1 cellular context compared by ENCODE assay signal in the genomic region with DNA sequence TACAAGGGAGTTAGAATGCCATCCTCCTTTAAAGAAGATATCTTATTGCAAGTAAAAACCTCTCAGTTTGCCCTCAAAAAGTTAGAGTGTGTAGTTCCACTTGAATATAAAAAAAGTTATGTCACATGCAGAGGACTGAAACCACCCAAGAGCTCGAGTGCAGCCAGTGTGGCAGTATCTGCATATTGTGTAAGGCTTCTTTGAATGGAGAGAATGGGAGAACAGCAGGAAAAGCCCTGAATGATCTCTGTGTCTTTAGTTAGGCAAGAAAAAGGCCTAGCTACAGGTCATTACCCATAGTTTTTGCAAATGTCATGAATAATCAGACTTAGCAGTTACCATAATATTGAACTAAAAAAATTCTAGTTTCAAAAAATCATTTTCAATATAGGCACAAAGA.
TF ChIP-seq lines count a peak whose summit lies in the region.

No MANE protein-coding gene starts in this region.

TF ChIP-seq in WTC11, 78 proteins besides CTCF, POLR2A, EP300 and RAD21 (continued from another document):
- TF ChIP-seq, protein P1, sequence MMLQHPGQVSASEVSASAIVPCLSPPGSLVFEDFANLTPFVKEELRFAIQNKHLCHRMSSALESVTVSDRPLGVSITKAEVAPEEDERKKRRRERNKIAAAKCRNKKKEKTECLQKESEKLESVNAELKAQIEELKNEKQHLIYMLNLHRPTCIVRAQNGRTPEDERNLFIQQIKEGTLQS (CRISPR knock-in tag; conservative IDR thresholded peaks at IDR 0.05): no peak
- TF ChIP-seq SMAD3 (CRISPR knock-in tag; IDR thresholded peaks at IDR 0.05; ENCODE audit: borderline replicate concordance): no peak
- TF ChIP-seq, protein P2, sequence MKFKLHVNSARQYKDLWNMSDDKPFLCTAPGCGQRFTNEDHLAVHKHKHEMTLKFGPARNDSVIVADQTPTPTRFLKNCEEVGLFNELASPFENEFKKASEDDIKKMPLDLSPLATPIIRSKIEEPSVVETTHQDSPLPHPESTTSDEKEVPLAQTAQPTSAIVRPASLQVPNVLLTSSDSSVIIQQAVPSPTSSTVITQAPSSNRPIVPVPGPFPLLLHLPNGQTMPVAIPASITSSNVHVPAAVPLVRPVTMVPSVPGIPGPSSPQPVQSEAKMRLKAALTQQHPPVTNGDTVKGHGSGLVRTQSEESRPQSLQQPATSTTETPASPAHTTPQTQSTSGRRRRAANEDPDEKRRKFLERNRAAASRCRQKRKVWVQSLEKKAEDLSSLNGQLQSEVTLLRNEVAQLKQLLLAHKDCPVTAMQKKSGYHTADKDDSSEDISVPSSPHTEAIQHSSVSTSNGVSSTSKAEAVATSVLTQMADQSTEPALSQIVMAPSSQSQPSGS (CRISPR knock-in tag; IDR thresholded peaks at IDR 0.05; ENCODE audit: borderline replicate concordance, low read depth): no peak
- TF ChIP-seq, protein P3, sequence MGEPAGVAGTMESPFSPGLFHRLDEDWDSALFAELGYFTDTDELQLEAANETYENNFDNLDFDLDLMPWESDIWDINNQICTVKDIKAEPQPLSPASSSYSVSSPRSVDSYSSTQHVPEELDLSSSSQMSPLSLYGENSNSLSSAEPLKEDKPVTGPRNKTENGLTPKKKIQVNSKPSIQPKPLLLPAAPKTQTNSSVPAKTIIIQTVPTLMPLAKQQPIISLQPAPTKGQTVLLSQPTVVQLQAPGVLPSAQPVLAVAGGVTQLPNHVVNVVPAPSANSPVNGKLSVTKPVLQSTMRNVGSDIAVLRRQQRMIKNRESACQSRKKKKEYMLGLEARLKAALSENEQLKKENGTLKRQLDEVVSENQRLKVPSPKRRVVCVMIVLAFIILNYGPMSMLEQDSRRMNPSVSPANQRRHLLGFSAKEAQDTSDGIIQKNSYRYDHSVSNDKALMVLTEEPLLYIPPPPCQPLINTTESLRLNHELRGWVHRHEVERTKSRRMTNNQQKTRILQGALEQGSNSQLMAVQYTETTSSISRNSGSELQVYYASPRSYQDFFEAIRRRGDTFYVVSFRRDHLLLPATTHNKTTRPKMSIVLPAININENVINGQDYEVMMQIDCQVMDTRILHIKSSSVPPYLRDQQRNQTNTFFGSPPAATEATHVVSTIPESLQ (CRISPR knock-in tag; IDR thresholded peaks at IDR 0.05): no peak
- TF ChIP-seq GTF2I (CRISPR knock-in tag; conservative IDR thresholded peaks at IDR 0.05): no peak
- TF ChIP-seq TEAD4 (CRISPR knock-in tag; IDR thresholded peaks at IDR 0.05): no peak
- no peak for TF ChIP-seq GRHL2 (CRISPR knock-in tag; IDR thresholded peaks at IDR 0.05; ENCODE audit: insufficient replicate concordance, severe bottlenecking)
- TF ChIP-seq, protein P4, sequence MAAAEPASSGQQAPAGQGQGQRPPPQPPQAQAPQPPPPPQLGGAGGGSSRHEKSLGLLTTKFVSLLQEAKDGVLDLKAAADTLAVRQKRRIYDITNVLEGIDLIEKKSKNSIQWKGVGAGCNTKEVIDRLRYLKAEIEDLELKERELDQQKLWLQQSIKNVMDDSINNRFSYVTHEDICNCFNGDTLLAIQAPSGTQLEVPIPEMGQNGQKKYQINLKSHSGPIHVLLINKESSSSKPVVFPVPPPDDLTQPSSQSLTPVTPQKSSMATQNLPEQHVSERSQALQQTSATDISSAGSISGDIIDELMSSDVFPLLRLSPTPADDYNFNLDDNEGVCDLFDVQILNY (CRISPR knock-in tag; IDR thresholded peaks at IDR 0.05): no peak
- no peak for TF ChIP-seq HMGA2 (CRISPR knock-in tag; IDR thresholded peaks at IDR 0.05)
- TF ChIP-seq GABPB1 (CRISPR knock-in tag; IDR thresholded peaks at IDR 0.05): no peak
